Comparison of ENCODE assay signal across 21 cellular contexts in genomic region chr7:68319061-68319460, GRCh38.
"Had no signal": no experiment of that assay in that cellular context is flagged by ENCODE, and none has a peak within 500 bp of the region (broad histone marks: within the 10 kb centered on the region; RNA-seq: fewer than 3 reads in every experiment).

No MANE protein-coding gene starts in this region.

- H3K4me2 ChIP-seq: KMS-11 had no signal

- H3K36me3 Mint-ChIP-seq: activated naive CD8-positive, alpha-beta T cell treated with anti-CD3 and anti-CD28 coated beads, Interleukin-2, amount 10 ng/mL, durations not matched to agents 7 days and 5 days; T-cell had no signal

- H3K27me3 ChIP-seq: adrenal gland, breast epithelium had no signal

- H3K9me3 ChIP-seq: adrenal gland, breast epithelium had no signal

- H3K27me3 Mint-ChIP-seq: activated CD4-positive, alpha-beta T cell treated with anti-CD3 and anti-CD28 coated beads for 36 hours; activated naive CD8-positive, alpha-beta T cell treated with anti-CD3 and anti-CD28 coated beads, Interleukin-2, amount 10 ng/mL, durations not matched to agents 7 days and 5 days; T-cell had no signal

- H3K4me1 Mint-ChIP-seq: activated CD4-positive, alpha-beta T cell treated with anti-CD3 and anti-CD28 coated beads for 36 hours; activated naive CD8-positive, alpha-beta T cell treated with anti-CD3 and anti-CD28 coated beads, Interleukin-2, amount 10 ng/mL, durations not matched to agents 7 days and 5 days; T-cell had no signal

- H3K36me3 ChIP-seq: adrenal gland, breast epithelium had no signal

- H3K4me3 Mint-ChIP-seq: activated CD4-positive, alpha-beta T cell treated with anti-CD3 and anti-CD28 coated beads for 36 hours; activated CD8-positive, alpha-beta T cell treated with anti-CD3 and anti-CD28 coated beads, Interleukin-2, amount 10 ng/mL, durations not matched to agents 7 days and 5 days; activated naive CD8-positive, alpha-beta T cell treated with anti-CD3 and anti-CD28 coated beads, Interleukin-2, amount 10 ng/mL, durations not matched to agents 7 days and 5 days; T-cell had no signal

- DNase-seq: activated CD4-positive, alpha-beta T cell treated with anti-CD3 and anti-CD28 coated beads for 36 hours; activated CD8-positive, alpha-beta memory T cell treated with anti-CD3 and anti-CD28 coated beads, Interleukin-2, amount 50 U/mL, for 48 hours; activated CD8-positive, alpha-beta T cell treated with anti-CD3 and anti-CD28 coated beads, Interleukin-2, amount 10 ng/mL, durations not matched to agents 7 days and 5 days; activated naive CD4-positive, alpha-beta T cell treated with anti-CD3 and anti-CD28 coated beads, Interleukin-2, amount 50 U/mL, for 16 hours; activated naive CD8-positive, alpha-beta T cell treated with anti-CD3 and anti-CD28 coated beads, Interleukin-2, amount 10 ng/mL, durations not matched to agents 7 days and 5 days; activated T-cell treated with anti-CD3 and anti-CD28 coated beads, Interleukin-2, amount 50 U/mL, for 1 hour; adrenal gland; aorta; central memory CD4-positive, alpha-beta T cell; NCI-H1092; NCI-H1417 treated with DMSO at 0.1 percent for 48 hours; NCI-H187; NCI-H2081; NCI-H226; T-cell; T-helper 2 cell; T1000 had no signal

- H3K27ac Mint-ChIP-seq: activated CD4-positive, alpha-beta T cell treated with anti-CD3 and anti-CD28 coated beads for 36 hours; activated CD8-positive, alpha-beta T cell treated with anti-CD3 and anti-CD28 coated beads, Interleukin-2, amount 10 ng/mL, durations not matched to agents 7 days and 5 days; activated naive CD8-positive, alpha-beta T cell treated with anti-CD3 and anti-CD28 coated beads, Interleukin-2, amount 10 ng/mL, durations not matched to agents 7 days and 5 days; T-cell had no signal

- ATAC-seq: activated CD4-positive, alpha-beta T cell treated with anti-CD3 and anti-CD28 coated beads for 36 hours; activated CD8-positive, alpha-beta T cell treated with anti-CD3 and anti-CD28 coated beads, Interleukin-2, amount 10 ng/mL, durations not matched to agents 7 days and 5 days; Right ventricle myocardium inferior; T-cell had no signal

- H3K4me3 ChIP-seq: adrenal gland, breast epithelium, SK-N-MC had no signal

- H3K9ac ChIP-seq: KMS-11 had no signal

- H3K27ac ChIP-seq: adrenal gland, breast epithelium, KMS-11, SK-N-MC had no signal
